ENCODE assay signal across 9 cellular contexts in the genomic region with DNA sequence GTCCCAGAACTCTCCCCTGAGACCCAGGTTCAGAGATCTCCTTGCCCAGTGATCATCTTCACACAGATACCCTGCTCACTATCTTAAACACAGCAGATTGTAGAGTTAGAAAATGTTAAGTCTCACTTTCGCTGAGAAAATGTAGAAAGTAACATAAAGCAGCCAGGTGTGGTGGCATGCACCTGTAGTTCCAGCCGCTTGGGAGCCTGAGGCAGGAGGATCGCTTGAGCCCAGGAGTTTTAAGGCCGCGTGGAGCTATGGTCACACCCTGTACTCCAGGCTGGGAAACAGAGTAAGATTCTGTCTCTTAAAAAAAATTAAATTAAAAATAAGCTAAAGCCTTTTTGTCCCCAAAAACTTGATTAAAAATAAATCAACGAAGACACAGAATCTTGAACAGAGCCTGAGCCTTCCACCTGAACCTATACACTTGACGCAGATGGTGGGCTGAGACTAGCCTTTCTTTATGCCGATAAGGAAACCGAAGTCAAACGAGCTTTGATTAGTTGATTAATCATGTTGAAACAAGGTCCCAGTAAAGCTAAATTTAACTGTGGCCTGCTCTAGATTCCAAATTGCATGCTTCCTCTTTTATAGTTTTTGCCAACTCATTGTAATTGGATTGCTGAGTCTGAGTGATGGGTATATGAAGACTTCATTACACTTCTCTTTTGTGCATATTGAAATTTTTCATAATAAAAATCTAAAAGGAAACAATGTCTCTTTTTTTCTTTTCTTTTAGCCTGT. TPM values are rescaled to one million over a fixed set of nuclear protein-coding genes. Genes with fewer than 3 reads are reported as not detected.
A peak's percentile ranks its signal among the peaks of the same experiment; 100 is the strongest.
DNase-seq lines count a peak whose midpoint lies in the region; ATAC-seq lines count a peak whose summit lies in the region.
"Had no signal": no experiment of that assay in that cellular context is flagged by ENCODE, and none has a peak within 500 bp of the region (broad histone marks: within the 10 kb centered on the region; RNA-seq: fewer than 3 reads in every experiment).

No MANE protein-coding gene starts in this region.

- ATAC-seq in GM19324 (IDR thresholded peaks at IDR 0.05; ENCODE audit: low FRiP score, unreplicated experiment) = peak; percentile 18
- peak; percentile 21 for ATAC-seq in HG03097 (IDR thresholded peaks at IDR 0.05; ENCODE audit: low FRiP score, unreplicated experiment)
- ATAC-seq in left ventricle myocardium superior = no peak

- H3K9ac ChIP-seq in BLaER1 = peak overlapping the region; percentile 16; the same call in 1 of the 2 replicates

- DNase-seq in SKM-1 (lab: John Stamatoyannopoulos, UW; ENCODE audit: unreplicated experiment) (peak; percentile 16), COR-L47 (lab: John Stamatoyannopoulos, UW) (no peak), nucleus accumbens (lab: John Stamatoyannopoulos, UW) (no peak), left ventricle myocardium superior (no peak), glomerular visceral epithelial cell (ENCODE audit: extremely low spot score) (no peak)
- DNase-seq: amniotic stem cell had no signal

- no peaks in the 10 kb centered on the region for H3K36me3 ChIP-seq in BLaER1

- peaks cover 48% of the 10 kb centered on the region for H3K4me1 ChIP-seq in BLaER1

- H3K27ac ChIP-seq in BLaER1 = peak overlapping the region; percentile 65

- H3K4me3 ChIP-seq in BLaER1 = no peak overlapping the region

- no peaks in the 10 kb centered on the region for H3K27me3 ChIP-seq in BLaER1

- peak overlapping the region; percentile 69 for H3K4me2 ChIP-seq in BLaER1

- intact Hi-C loops in left ventricle myocardium superior (cut with micrococcal nuclease) = no loop called here

- peaks cover 22% of the 10 kb centered on the region for H3K9me3 ChIP-seq in BLaER1

- no peaks in the 10 kb centered on the region for H4K20me1 ChIP-seq in BLaER1

RNA-seq across cellular contexts. Expression of gene BLM, which starts 31.3 kb away (rescaled TPM):
- total RNA-seq in left ventricle myocardium superior = 35.9 TPM
